1 cellular context compared by ENCODE assay signal in the genomic region with DNA sequence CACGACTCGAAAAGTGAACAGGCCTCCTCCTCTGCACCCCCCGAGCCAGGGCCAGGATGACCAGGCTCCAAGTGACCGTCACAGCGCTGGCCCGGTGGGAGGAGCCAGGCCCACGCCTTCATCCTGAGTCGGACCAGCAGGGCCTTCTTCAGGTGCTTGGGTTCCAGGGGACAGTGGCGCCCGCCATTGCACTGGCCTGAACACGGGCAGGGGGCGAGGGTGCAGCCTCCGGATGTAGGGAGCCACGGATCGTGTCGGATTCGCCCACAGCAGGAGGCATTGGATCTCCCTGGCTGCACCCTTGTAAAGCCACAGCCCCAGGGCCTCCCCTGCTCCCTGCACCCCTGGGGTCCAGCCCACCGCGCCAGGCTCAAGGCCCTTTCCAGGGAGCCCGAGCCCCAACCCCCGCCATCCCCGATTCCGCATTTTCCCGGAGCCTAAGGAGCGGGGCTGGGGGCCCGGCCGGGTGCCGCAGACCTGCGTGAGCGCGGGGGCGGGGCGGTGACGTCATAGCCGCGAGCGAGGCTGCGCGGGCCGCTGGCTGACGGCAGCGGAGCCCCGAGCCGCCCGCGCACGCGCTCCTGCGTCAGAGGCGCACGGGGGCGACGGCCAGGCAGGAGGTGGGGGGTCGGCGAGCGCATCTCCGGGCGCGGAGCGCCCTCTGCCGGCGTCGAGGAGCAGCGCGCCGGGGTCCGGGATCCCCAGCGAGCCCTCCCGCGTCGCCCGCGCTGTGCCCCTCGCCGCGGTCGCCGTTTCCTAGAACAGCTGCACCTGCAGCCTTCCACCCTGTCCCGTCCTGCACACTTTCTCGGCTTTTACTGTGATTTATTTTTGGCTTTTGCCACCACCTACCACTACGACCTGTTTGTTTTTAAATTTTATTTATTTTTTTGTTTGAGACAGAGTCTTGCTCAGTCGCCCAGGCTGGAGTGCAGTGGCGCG.
TF ChIP-seq lines count a peak whose summit lies in the region.

No MANE protein-coding gene starts in this region.

TF ChIP-seq in Ishikawa, 13 proteins besides CTCF, POLR2A, EP300 and RAD21:
- TF ChIP-seq CEBPB (IDR thresholded peaks at IDR 0.05) (no peak), TCF12 (IDR thresholded peaks at IDR 0.05; ENCODE audit: low read depth) (peak; percentile 40; the same call in 1 of the 2 replicates), FOXM1 (IDR thresholded peaks at IDR 0.05; ENCODE audit: borderline replicate concordance, low read depth) (no peak), TAF1 (IDR thresholded peaks at IDR 0.05; ENCODE audit: low read depth) (peak; percentile 25; the same call in 1 of the 2 replicates), EGR1 (IDR thresholded peaks at IDR 0.05) (peak; percentile 78), CREB1 (IDR thresholded peaks at IDR 0.05; ENCODE audit: low read depth) (peak; percentile 85), ZBTB7A (IDR thresholded peaks at IDR 0.05; ENCODE audit: low read depth) (peak; percentile 94)
- TF ChIP-seq, protein P1, sequence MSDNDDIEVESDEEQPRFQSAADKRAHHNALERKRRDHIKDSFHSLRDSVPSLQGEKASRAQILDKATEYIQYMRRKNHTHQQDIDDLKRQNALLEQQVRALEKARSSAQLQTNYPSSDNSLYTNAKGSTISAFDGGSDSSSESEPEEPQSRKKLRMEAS (IDR thresholded peaks at IDR 0.05) = peak; percentile 41; the same call in 1 of the 2 replicates
